In genomic region chr2:183605440-183605839, GRCh38 we compare ENCODE assay signal across 30 cellular contexts.
"Had no signal": no experiment of that assay in that cellular context is flagged by ENCODE, and none has a peak within 500 bp of the region (broad histone marks: within the 10 kb centered on the region; RNA-seq: fewer than 3 reads in every experiment).

No MANE protein-coding gene starts in this region.

- H3K27ac ChIP-seq: adrenal gland, body of pancreas, esophagus muscularis mucosa, foreskin keratinocyte, gastrocnemius medialis, heart right ventricle had no signal

- H3K4me1 ChIP-seq: adrenal gland, body of pancreas, esophagus muscularis mucosa, foreskin keratinocyte, gastrocnemius medialis, heart right ventricle had no signal

- H3K36me3 ChIP-seq: adrenal gland, esophagus muscularis mucosa, gastrocnemius medialis, heart right ventricle had no signal

- H3K27me3 ChIP-seq: adrenal gland, body of pancreas, esophagus muscularis mucosa, foreskin keratinocyte, gastrocnemius medialis, heart right ventricle had no signal

- ATAC-seq: activated CD4-positive, alpha-beta T cell treated with anti-CD3 and anti-CD28 coated beads for 36 hours; activated CD8-positive, alpha-beta memory T cell treated with anti-CD3 and anti-CD28 coated beads, Interleukin-2, amount 10 ng/mL, durations not matched to agents 7 days and 5 days; activated CD8-positive, alpha-beta T cell treated with anti-CD3 and anti-CD28 coated beads, Interleukin-2, amount 10 ng/mL, durations not matched to agents 7 days and 5 days; activated naive CD8-positive, alpha-beta T cell treated with anti-CD3 and anti-CD28 coated beads, Interleukin-2, amount 50 U/mL, for 24 hours; body of pancreas; effector memory CD8-positive, alpha-beta T cell; gastrocnemius medialis; heart right ventricle had no signal

- H3K4me3 ChIP-seq: adrenal gland, body of pancreas, esophagus muscularis mucosa, gastrocnemius medialis, heart right ventricle had no signal

- FAIRE-seq: colon had no signal

- H3K9me3 ChIP-seq: adrenal gland, body of pancreas, esophagus muscularis mucosa, gastrocnemius medialis, heart right ventricle had no signal

- DNase-seq: activated CD4-positive, alpha-beta memory T cell treated with anti-CD3 and anti-CD28 coated beads for 36 hours; activated CD4-positive, alpha-beta T cell treated with anti-CD3 and anti-CD28 coated beads for 36 hours; activated CD4-positive, alpha-beta T cell treated with anti-CD3 and anti-CD28 coated beads, Interleukin-2, amount 10 ng/mL, durations not matched to agents 24 days and 14 days; activated CD4-positive, CD25-positive, alpha-beta regulatory T cell; activated CD4-positive, CD25-positive, alpha-beta regulatory T cell treated with anti-CD3 and anti-CD28 coated beads, Interleukin-2, amount 50 U/mL, for 72 hours; activated CD8-positive, alpha-beta memory T cell treated with anti-CD3 and anti-CD28 coated beads, Interleukin-2, amount 10 ng/mL, durations not matched to agents 7 days and 5 days; activated CD8-positive, alpha-beta memory T cell treated with anti-CD3 and anti-CD28 coated beads, Interleukin-2, amount 50 U/mL, for 4 hours; activated CD8-positive, alpha-beta T cell treated with anti-CD3 and anti-CD28 coated beads, Interleukin-2, amount 10 ng/mL, durations not matched to agents 7 days and 5 days; activated effector memory CD4-positive, alpha-beta T cell treated with anti-CD3 and anti-CD28 coated beads, Interleukin-2, amount 50 U/mL, for 16 hours; activated naive CD4-positive, alpha-beta T cell treated with anti-CD3 and anti-CD28 coated beads for 36 hours; activated naive CD8-positive, alpha-beta T cell treated with anti-CD3 and anti-CD28 coated beads for 36 hours; activated naive CD8-positive, alpha-beta T cell treated with anti-CD3 and anti-CD28 coated beads, Interleukin-2, amount 50 U/mL, for 24 hours; activated T-cell treated with anti-CD3 and anti-CD28 coated beads, Interleukin-2, amount 50 U/mL, for 1 hour; activated T-cell treated with anti-CD3 and anti-CD28 coated beads, Interleukin-2, amount 50 U/mL, for 48 hours; adrenal gland; amygdala; aorta; body of pancreas; caudate nucleus; cortex of kidney; dermis blood vessel endothelial cell; effector CD4-positive, alpha-beta T cell; effector memory CD8-positive, alpha-beta T cell; erythroblast; gastrocnemius medialis; heart right ventricle; T-helper 2 cell had no signal
